ENCODE assay signal across 8 cellular contexts in genomic region chr3:123068227-123069020, GRCh38. TPM values are rescaled to one million over a fixed set of nuclear protein-coding genes. Genes with fewer than 3 reads are reported as not detected.
DNase-seq lines count a peak whose midpoint lies in the region; TF ChIP-seq lines count a peak whose summit lies in the region.

No MANE protein-coding gene starts in this region.

- peak overlapping the region; percentile 14; the same call in 1 of the 2 replicates for H3K9ac ChIP-seq in iPS-20b (ENCODE audit: low read depth, low read length)

- H3K9me3 Mint-ChIP-seq in activated T-cell treated with anti-CD3 and anti-CD28 coated beads, Interleukin-2, amount 50 U/mL, for 24 hours, result no peaks in the 10 kb centered on the region
- H3K9me3 Mint-ChIP-seq in activated CD4-positive, alpha-beta memory T cell treated with anti-CD3 and anti-CD28 coated beads for 36 hours, result no peaks in the 10 kb centered on the region

- H3K36me3 Mint-ChIP-seq in activated T-cell treated with anti-CD3 and anti-CD28 coated beads, Interleukin-2, amount 50 U/mL, for 24 hours (ENCODE audit: low read depth), result peaks cover 17% of the 10 kb centered on the region
- H3K36me3 Mint-ChIP-seq in activated CD4-positive, alpha-beta memory T cell treated with anti-CD3 and anti-CD28 coated beads for 36 hours, result no peaks in the 10 kb centered on the region

- WGBS in suprapubic skin, result 67% methylated on average over 13 of the region's 13 CpGs

- H3K36me3 ChIP-seq in iPS-20b (ENCODE audit: insufficient read depth, low read depth, low read length), result no peaks in the 10 kb centered on the region
- H3K36me3 ChIP-seq in suprapubic skin, result no peaks in the 10 kb centered on the region

- H3K4me3 ChIP-seq in iPS-20b (ENCODE audit: low read length) (peak overlapping the region; percentile 79), suprapubic skin (peak overlapping the region; percentile 87)

- no peak for TF ChIP-seq POLR2A in suprapubic skin (IDR thresholded peaks at IDR 0.05)

- H3K9me3 ChIP-seq in iPS-20b (ENCODE audit: insufficient read depth, low read depth, low read length) (no peaks in the 10 kb centered on the region), suprapubic skin (no peaks in the 10 kb centered on the region)

- no peaks in the 10 kb centered on the region for H3K27me3 Mint-ChIP-seq in activated T-cell treated with anti-CD3 and anti-CD28 coated beads, Interleukin-2, amount 50 U/mL, for 24 hours
- H3K27me3 Mint-ChIP-seq in activated CD4-positive, alpha-beta memory T cell treated with anti-CD3 and anti-CD28 coated beads for 36 hours, result no peaks in the 10 kb centered on the region

- H3K4me1 Mint-ChIP-seq in activated T-cell treated with anti-CD3 and anti-CD28 coated beads, Interleukin-2, amount 50 U/mL, for 24 hours (ENCODE audit: low read depth), result peaks cover 49% of the 10 kb centered on the region
- H3K4me1 Mint-ChIP-seq in activated CD4-positive, alpha-beta memory T cell treated with anti-CD3 and anti-CD28 coated beads for 36 hours (ENCODE audit: low read depth), result peaks cover 31% of the 10 kb centered on the region

- H3K27ac ChIP-seq in iPS-20b (ENCODE audit: low read length) (no peak overlapping the region), suprapubic skin (peak overlapping the region; percentile 78)

- CTCF ChIA-PET in activated CD4-positive, alpha-beta memory T cell treated with anti-CD3 and anti-CD28 coated beads for 36 hours (lab: Charles Lee), result interaction anchor here (1.4 to 1.5 kb wide), 2 partner anchors 313 to 1522 kb away, joined by 3 to 4 read pairs; no protein-coding TSS in a partner anchor

- H3K27me3 ChIP-seq in iPS-20b (ENCODE audit: insufficient read depth, low read length) (peaks cover 26% of the 10 kb centered on the region), suprapubic skin (no peaks in the 10 kb centered on the region)

- H3K4me3 Mint-ChIP-seq in activated T-cell treated with anti-CD3 and anti-CD28 coated beads, Interleukin-2, amount 50 U/mL, for 24 hours, result peak overlapping the region; percentile 89
- H3K4me3 Mint-ChIP-seq in activated CD4-positive, alpha-beta memory T cell treated with anti-CD3 and anti-CD28 coated beads for 36 hours, result peak overlapping the region; percentile 81

- POLR2A ChIA-PET in activated CD4-positive, alpha-beta memory T cell treated with anti-CD3 and anti-CD28 coated beads for 36 hours (lab: Charles Lee), result interaction anchor here (1.0 to 1.1 kb wide), 3 partner anchors 12 to 133 kb away, joined by 3 to 6 read pairs (median 3); partner anchors contain the start of gene SEC22A

- no peak for DNase-seq in activated T-cell treated with anti-CD3 and anti-CD28 coated beads, Interleukin-2, amount 50 U/mL, for 24 hours
- no peak for DNase-seq in activated T-cell treated with anti-CD3 and anti-CD28 coated beads, Interleukin-2, amount 50 U/mL, for 1 hour
- DNase-seq in activated CD4-positive, alpha-beta memory T cell treated with anti-CD3 and anti-CD28 coated beads for 36 hours, result no peak
- no peak for DNase-seq in suprapubic skin (ENCODE audit: low spot score in 2 of 2)
- DNase-seq in amniotic stem cell (lab: John Stamatoyannopoulos, UW), result no peak
- DNase-seq in posterior vena cava (ENCODE audit: low spot score), result no peak
- no peak for DNase-seq in hepatic stellate cell (ENCODE audit: low spot score)

- intact Hi-C loops in activated CD4-positive, alpha-beta memory T cell treated with anti-CD3 and anti-CD28 coated beads for 36 hours (cut with micrococcal nuclease), result no loop called here
- intact Hi-C loops in posterior vena cava (cut with DNase I), result no loop called here

- peak overlapping the region; percentile 76 for H3K27ac Mint-ChIP-seq in activated T-cell treated with anti-CD3 and anti-CD28 coated beads, Interleukin-2, amount 50 U/mL, for 24 hours
- H3K27ac Mint-ChIP-seq in activated CD4-positive, alpha-beta memory T cell treated with anti-CD3 and anti-CD28 coated beads for 36 hours, result no peak overlapping the region

- H3K4me1 ChIP-seq in iPS-20b (ENCODE audit: insufficient read depth, low read length) (peaks cover 10% of the 10 kb centered on the region), suprapubic skin (peaks cover 24% of the 10 kb centered on the region)

- no peak for TF ChIP-seq EP300 in suprapubic skin (IDR thresholded peaks at IDR 0.05)

- no peak for TF ChIP-seq CTCF in suprapubic skin (IDR thresholded peaks at IDR 0.05)

RNA-seq across cellular contexts. Expression of gene PDIA5, which starts 1.6 kb away (rescaled TPM):
- total RNA-seq in activated CD4-positive, alpha-beta memory T cell treated with anti-CD3 and anti-CD28 coated beads for 36 hours, result 10 to 100 TPM; 21.7 to 21.8 TPM
- total RNA-seq in suprapubic skin, result 1 to 10 TPM; 5.3 to 9.2 (median 7.2) TPM
- 10 to 100 TPM; 29.5 to 29.6 TPM for total RNA-seq in posterior vena cava

RNA-seq across cellular contexts. Expression of gene SEMA5B, which starts 40.9 kb away (rescaled TPM):
- not detected for total RNA-seq in activated CD4-positive, alpha-beta memory T cell treated with anti-CD3 and anti-CD28 coated beads for 36 hours
- 1 to 10 TPM in 3 of 4 donors, not detected in 1; 1.4 to 2.0 (median 1.8) TPM for total RNA-seq in suprapubic skin
- 1 to 10 TPM in 1 of 2 donors, under 1 TPM in 1; 0.93 to 1.3 TPM for total RNA-seq in posterior vena cava
